In the genomic region with DNA sequence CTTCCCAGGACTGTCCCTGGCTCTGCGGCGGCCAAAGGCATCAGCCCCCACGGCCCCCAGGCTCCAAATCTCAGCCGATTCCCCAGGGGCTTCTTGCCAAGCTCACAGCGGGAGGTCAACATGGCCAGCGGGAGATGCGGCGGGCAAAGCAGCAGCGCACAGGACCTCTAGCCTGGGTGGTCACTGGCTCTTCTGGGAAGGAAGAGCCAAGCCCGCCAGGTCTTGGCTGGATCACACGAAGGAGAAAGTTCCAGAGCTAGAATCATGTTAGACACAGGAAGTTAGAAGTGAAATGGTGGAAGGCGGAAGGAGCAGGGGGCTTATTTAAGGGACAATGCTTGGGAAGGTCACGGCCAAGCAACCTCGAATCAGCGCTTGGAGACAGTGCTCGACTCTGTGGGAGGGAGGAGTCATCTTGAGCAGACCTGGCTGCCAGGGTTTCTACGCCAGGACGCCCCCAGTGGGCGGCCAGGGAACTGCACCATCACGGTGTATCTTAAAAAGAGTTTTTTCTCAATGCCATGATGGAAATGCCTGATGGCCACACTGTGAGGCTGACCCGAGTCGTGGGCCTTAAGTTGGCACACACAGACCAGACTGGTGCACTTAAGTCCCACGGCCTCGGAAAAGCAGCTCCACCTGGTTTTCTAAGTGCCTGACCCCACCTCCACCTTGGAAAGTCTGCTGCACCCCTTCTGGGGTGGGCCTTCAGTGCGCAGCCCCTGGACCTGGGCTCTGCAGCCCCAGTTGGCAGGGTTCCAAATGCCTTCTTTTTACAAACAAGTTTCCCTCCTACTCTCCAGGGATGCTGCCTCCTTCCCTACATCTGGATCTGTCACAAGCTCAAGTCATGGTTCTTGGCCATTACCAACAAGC, we compare ENCODE assay signal across 8 cellular contexts. TPM values are rescaled to one million over a fixed set of nuclear protein-coding genes. Genes with fewer than 3 reads are reported as not detected.
DNase-seq lines count a peak whose midpoint lies in the region; ATAC-seq and TF ChIP-seq lines count a peak whose summit lies in the region.

No MANE protein-coding gene starts in this region.

- peaks cover 35% of the 10 kb centered on the region for H3K4me1 ChIP-seq in testis

- POLR2A ChIA-PET in CD4-positive, alpha-beta T cell (lab: Charles Lee) = interaction anchor here (1.0 to 1.9 kb wide), 2 partner anchors 90 to 255 kb away, joined by 3 to 6 read pairs; a partner anchor contains a TSS
- POLR2A ChIA-PET in RWPE1 (lab: Yijun Ruan, JAX; ENCODE audit: low non-redundant PET) = no interaction called here

- no peaks in the 10 kb centered on the region for H3K27me3 Mint-ChIP-seq in CD4-positive, alpha-beta T cell

- intact Hi-C loops in CD4-positive, alpha-beta T cell (cut with DNase I, micrococcal nuclease) = loop anchor here in 1 of 2 experiments (1.0 to 5.0 kb wide), 3 partner anchors 241 to 312 kb away; a partner anchor contains a TSS
- intact Hi-C loops in testis (cut with DNase I; ENCODE audit: low total_unique reads) = no loop called here

- WGBS in testis, 2 donors = 47 to 51% methylated on average over 19 to 25 of the region's 25 CpGs

- H3K27ac ChIP-seq in CD4-positive, alpha-beta T cell (ENCODE audit: low read depth, low read length) = no peak overlapping the region
- peak overlapping the region; percentile 19; the same call in 1 of the 2 replicates for H3K27ac ChIP-seq in RWPE1
- H3K27ac ChIP-seq in testis = peak overlapping the region in 1 of 2 donors; percentile 62

- ATAC-seq in CD4-positive, alpha-beta T cell (ENCODE audit: poor library complexity) = peak; percentile 89
- ATAC-seq in omental fat pad (ENCODE audit: low FRiP score) = peak; percentile 57
- no peak for ATAC-seq in HG03196 (IDR thresholded peaks at IDR 0.05; ENCODE audit: unreplicated experiment)

- H3K4me3 ChIP-seq in foreskin fibroblast (ENCODE audit: low read depth in 1 of 2, low read length in 2 of 2) = no peak overlapping the region
- no peak overlapping the region for H3K4me3 ChIP-seq in testis

- no peak overlapping the region for H3K4me3 Mint-ChIP-seq in CD4-positive, alpha-beta T cell

- peak overlapping the region; percentile 37 for H3K27ac Mint-ChIP-seq in CD4-positive, alpha-beta T cell

- no peaks in the 10 kb centered on the region for H3K9me3 ChIP-seq in CD4-positive, alpha-beta T cell (ENCODE audit: control insufficient read depth, low read length)
- no peaks in the 10 kb centered on the region for H3K9me3 ChIP-seq in testis

- no peaks in the 10 kb centered on the region for H3K27me3 ChIP-seq in CD4-positive, alpha-beta T cell (ENCODE audit: control insufficient read depth, insufficient read depth, low read length)
- no peaks in the 10 kb centered on the region for H3K27me3 ChIP-seq in testis

- peaks cover 75% of the 10 kb centered on the region for H3K36me3 Mint-ChIP-seq in CD4-positive, alpha-beta T cell (ENCODE audit: low read depth)

- TF ChIP-seq POLR2A in testis (IDR thresholded peaks at IDR 0.05) = no peak

- H3K36me3 ChIP-seq in testis (ENCODE audit: low read depth, missing control alignments) = no peaks in the 10 kb centered on the region

- H3K9me3 Mint-ChIP-seq in CD4-positive, alpha-beta T cell = no peaks in the 10 kb centered on the region

- H3K4me1 Mint-ChIP-seq in CD4-positive, alpha-beta T cell (ENCODE audit: low read depth) = peaks cover 6% of the 10 kb centered on the region

- CTCF ChIA-PET in CD4-positive, alpha-beta T cell (lab: Charles Lee) = interaction anchor here (1.3 kb wide), 1 partner anchor 13 kb away, joined by 4 read pairs; no protein-coding TSS in a partner anchor
- CTCF ChIA-PET in RWPE1 (lab: Yijun Ruan, JAX) = interaction anchor here (0.5 to 2.0 kb wide), 12 partner anchors 13 to 1225 kb away, joined by 3 to 6 read pairs (median 4); a partner anchor contains a TSS

- TF ChIP-seq CTCF in CD4-positive, alpha-beta T cell (IDR thresholded peaks at IDR 0.05) = peak; percentile 87
- peak; percentile 86 for TF ChIP-seq CTCF in RWPE1 (conservative IDR thresholded peaks at IDR 0.05; ENCODE audit: low read depth)
- TF ChIP-seq CTCF in foreskin fibroblast (IDR thresholded peaks at IDR 0.05; ENCODE audit: low read depth, low read length) = peak; percentile 91
- peak in 2 of 3 donors; percentile 37 to 41 for TF ChIP-seq CTCF in omental fat pad (IDR thresholded peaks at IDR 0.05)
- peak; percentile 84 to 95 (median 86) for TF ChIP-seq CTCF in testis (IDR thresholded peaks at IDR 0.05)

- peak; percentile 58 to 81 (median 69) for DNase-seq in CD4-positive, alpha-beta T cell
- DNase-seq in HK-2 (ENCODE audit: unreplicated experiment) (peak; percentile 74), RWPE1 (ENCODE audit: low spot score) (peak; percentile 76), foreskin fibroblast (peak; percentile 54 to 80), omental fat pad (ENCODE audit: low spot score) (peak; percentile 73), testis (peak; percentile 86)
- DNase-seq in activated T-helper 9 cell treated with anti-CD3 and anti-CD28 coated beads, Interleukin-2, amount 50 U/mL, for 16 hours (ENCODE audit: low read depth) = peak; percentile 68

RNA-seq across cellular contexts. Expression of a gene that starts 29.3 kb away (rescaled TPM):
- total RNA-seq in CD4-positive, alpha-beta T cell = 1 to 10 TPM; 2.3 to 3.7 TPM
- total RNA-seq in omental fat pad = 10 to 100 TPM in 3 of 4 donors, 1 to 10 TPM in 1; 9.6 to 21.1 (median 13.6) TPM
- total RNA-seq in testis = 10 to 100 TPM; 61.1 to 66.0 TPM
- 27.9 TPM for polyA plus RNA-seq in testis (ENCODE audit: insufficient read depth, low read depth, low replicate concordance)

RNA-seq across cellular contexts. Expression of a gene that starts 29.5 kb away (rescaled TPM):
- 10 to 100 TPM; 11.1 to 11.8 TPM for total RNA-seq in CD4-positive, alpha-beta T cell
- 10 to 100 TPM; 51.6 to 73.6 (median 59.0) TPM for total RNA-seq in omental fat pad
- total RNA-seq in testis = 100 to 1,000 TPM in 1 of 2 donors, 10 to 100 TPM in 1; 83.3 to 141 TPM
- 73.0 TPM for polyA plus RNA-seq in testis (ENCODE audit: insufficient read depth, low read depth, low replicate concordance)

RNA-seq across cellular contexts. Expression of a gene that starts 52.9 kb away (rescaled TPM):
- total RNA-seq in CD4-positive, alpha-beta T cell = 1 to 10 TPM in 1 of 2 experiments, under 1 TPM in 1; 0.84 to 1.4 TPM
- total RNA-seq in omental fat pad (1 to 10 TPM in 2 of 4 donors, under 1 TPM in 2; 0.37 to 1.7 (median 0.88) TPM), testis (1 to 10 TPM; 6.2 to 6.5 TPM)
- polyA plus RNA-seq in testis (ENCODE audit: insufficient read depth, low read depth, low replicate concordance) = 2.3 TPM

Comparison
In these comparisons a context has a peak if more than half of its experiments do, and no peak if none do; other contexts are left out.
1. CTCF ChIP-seq: peak in every context shown above with its lines; median percentile 91 in foreskin fibroblast; 87 in CD4-positive, alpha-beta T cell; 86 in RWPE1; 86 in testis; 39 in omental fat pad.
2. RNA of a gene that starts 29.5 kb away (total RNA-seq): 83.3 to 141 TPM in testis and 51.6 to 73.6 TPM in omental fat pad; 11.1 to 11.8 TPM in CD4-positive, alpha-beta T cell; every median in the first group is over 4 times any median in the second.
3. Peak in every context shown above with its lines, with median percentiles within 50 percentile points of each other: DNase-seq.